Comparison of ENCODE assay signal across 11 cellular contexts in genomic region chr4:184803133-184803532, GRCh38.
"Had no signal": no experiment of that assay in that cellular context is flagged by ENCODE, and none has a peak within 500 bp of the region (broad histone marks: within the 10 kb centered on the region; RNA-seq: fewer than 3 reads in every experiment).

No MANE protein-coding gene starts in this region.

- DNase-seq: activated CD4-positive, alpha-beta T cell treated with anti-CD3 and anti-CD28 coated beads, Interleukin-2, amount 50 U/mL, for 1 hour; activated CD4-positive, CD25-positive, alpha-beta regulatory T cell; activated naive CD4-positive, alpha-beta T cell treated with anti-CD3 and anti-CD28 coated beads, Interleukin-2, amount 10 ng/mL, durations not matched to agents 7 days and 5 days; activated T-cell treated with anti-CD3 and anti-CD28 coated beads for 4 hours; amniotic stem cell; body of pancreas; effector memory CD8-positive, alpha-beta T cell; T-helper 2 cell; trophoblast cell had no signal

- H3K9me3 ChIP-seq: body of pancreas had no signal

- H3K27ac ChIP-seq: body of pancreas, epithelial cell of prostate had no signal

- H3K27me3 ChIP-seq: body of pancreas had no signal

- H3K4me3 ChIP-seq: body of pancreas had no signal

- ATAC-seq: activated T-helper 17 cell treated with anti-CD3 and anti-CD28 coated beads, Interleukin-2, amount 50 U/mL, for 72 hours; body of pancreas; effector memory CD8-positive, alpha-beta T cell had no signal
